In the genomic region with DNA sequence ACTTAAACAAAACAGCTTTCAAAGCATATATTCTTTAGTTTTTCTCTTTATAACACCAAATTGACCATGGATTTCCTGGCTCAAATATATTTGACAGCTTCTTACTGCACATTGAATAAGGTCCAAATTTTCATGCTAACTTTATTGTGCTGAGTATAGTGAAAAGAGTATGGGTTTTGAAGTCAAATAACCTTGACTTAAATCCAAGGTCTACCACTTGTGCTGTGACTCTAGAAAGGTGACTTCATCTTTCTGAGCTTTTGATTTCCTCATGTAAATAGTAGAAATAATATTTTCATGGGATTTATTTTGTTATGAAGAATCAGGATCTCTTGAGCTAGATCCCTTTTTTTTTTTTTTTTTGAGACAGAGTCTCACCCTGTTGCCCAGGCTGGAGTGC, we compare ENCODE assay signal across 18 cellular contexts.
DNase-seq lines count a peak whose midpoint lies in the region; ATAC-seq, FAIRE-seq and TF ChIP-seq lines count a peak whose summit lies in the region.
"Had no signal": no experiment of that assay in that cellular context is flagged by ENCODE, and none has a peak within 500 bp of the region (broad histone marks: within the 10 kb centered on the region; RNA-seq: fewer than 3 reads in every experiment).

No MANE protein-coding gene starts in this region.

- no peaks in the 10 kb centered on the region for H4K20me1 ChIP-seq in K562 (replicated peaks; ENCODE audit: control insufficient read depth, insufficient read depth, low read length)
- H4K20me1 ChIP-seq: BLaER1 treated with 17β-estradiol and CSF1 and Interleukin-3, amounts not matched to agents 10 nM and 100 nM had no signal

- H3K27me3 ChIP-seq in K562 (ENCODE audit: control insufficient read depth in 2 of 2, insufficient read depth in 2 of 2, low read length in 2 of 2) (no peaks in the 10 kb centered on the region), pancreas (no peaks in the 10 kb centered on the region)
- H3K27me3 ChIP-seq: BLaER1 treated with 17β-estradiol and CSF1 and Interleukin-3, amounts not matched to agents 10 nM and 100 nM had no signal

- H3K9ac ChIP-seq in K562 (ENCODE audit: insufficient read depth in 1 of 2, low read depth in 2 of 2, low read length in 2 of 2): no peak overlapping the region
- H3K9ac ChIP-seq: BLaER1 treated with 17β-estradiol and CSF1 and Interleukin-3, amounts not matched to agents 10 nM and 100 nM had no signal

- TF ChIP-seq CTCF in K562 (IDR thresholded peaks at IDR 0.05 in 2 of 3, conservative IDR thresholded peaks at IDR 0.05 in 1 of 3; ENCODE audit: insufficient read depth in 2 of 3, low read depth in 1 of 3, low read length in 3 of 3) (no peak), pancreas (IDR thresholded peaks at IDR 0.05) (no peak)

- no peaks in the 10 kb centered on the region for H3K27me3 Mint-ChIP-seq in activated T-helper 17 cell treated with anti-CD3 and anti-CD28 coated beads, Interleukin-2, amount 50 U/mL, for 72 hours
- H3K27me3 Mint-ChIP-seq: B cell; CD4-positive, alpha-beta T cell had no signal

- H3K4me1 Mint-ChIP-seq in activated T-helper 17 cell treated with anti-CD3 and anti-CD28 coated beads, Interleukin-2, amount 50 U/mL, for 72 hours: peaks cover 12% of the 10 kb centered on the region

- no peaks in the 10 kb centered on the region for H3K9me3 Mint-ChIP-seq in activated T-helper 17 cell treated with anti-CD3 and anti-CD28 coated beads, Interleukin-2, amount 50 U/mL, for 72 hours
- H3K9me3 Mint-ChIP-seq: CD4-positive, alpha-beta T cell; CD8-positive, alpha-beta T cell had no signal

- H2AFZ ChIP-seq in K562 (ENCODE audit: low read depth, low read length): no peak overlapping the region

- ATAC-seq in K562: no peak
- peak; percentile 43 to 66 (median 54) for ATAC-seq in pancreas
- ATAC-seq in activated T-helper 17 cell treated with anti-CD3 and anti-CD28 coated beads, Interleukin-2, amount 50 U/mL, for 72 hours (replicated peaks): no peak
- no peak for ATAC-seq in GM21526 (IDR thresholded peaks at IDR 0.05; ENCODE audit: low FRiP score, unreplicated experiment)
- ATAC-seq: CD8-positive, alpha-beta T cell had no signal

- no peaks in the 10 kb centered on the region for H3K79me2 ChIP-seq in K562 (ENCODE audit: control insufficient read depth, insufficient read depth, low read length)

- no TSS peak for BruUV-seq in K562 (replicated peaks; lab: Mats Ljungman, UMichigan)

- intact Hi-C loops in K562 (cut with micrococcal nuclease): no loop called here
- intact Hi-C loops in pancreas (cut with DNase I): no loop called here

- peaks cover 6% of the 10 kb centered on the region for H3K36me3 Mint-ChIP-seq in activated T-helper 17 cell treated with anti-CD3 and anti-CD28 coated beads, Interleukin-2, amount 50 U/mL, for 72 hours (ENCODE audit: low read depth)

- POLR2A ChIA-PET in K562 (lab: Yijun Ruan, JAX): interaction anchor here (1.0 to 2.9 kb wide), 2 partner anchors 12 to 398 kb away, joined by 3 to 8 read pairs; no protein-coding TSS in a partner anchor

- H3K4me3 ChIP-seq in K562: no peak overlapping the region
- no peak overlapping the region for H3K4me3 ChIP-seq in pancreas
- H3K4me3 ChIP-seq: BLaER1 treated with 17β-estradiol and CSF1 and Interleukin-3, amounts not matched to agents 10 nM and 100 nM had no signal

- no peak for TF ChIP-seq EP300 in K562 (IDR thresholded peaks at IDR 0.05; ENCODE audit: low read length)

- H3K9me3 ChIP-seq in K562 (replicated peaks; ENCODE audit: control insufficient read depth, insufficient read depth, low read depth, low read length): no peaks in the 10 kb centered on the region
- H3K9me3 ChIP-seq in pancreas: no peaks in the 10 kb centered on the region
- H3K9me3 ChIP-seq: Caco-2 had no signal

- H3K27ac Mint-ChIP-seq in activated T-helper 17 cell treated with anti-CD3 and anti-CD28 coated beads, Interleukin-2, amount 50 U/mL, for 72 hours: no peak overlapping the region
- H3K27ac Mint-ChIP-seq: B cell; CD4-positive, alpha-beta T cell; CD8-positive, alpha-beta T cell had no signal

- H3K4me1 ChIP-seq in K562 (replicated peaks in 1 of 2; ENCODE audit: control insufficient read depth in 2 of 2, insufficient read depth in 2 of 2, low read length in 2 of 2): no peaks in the 10 kb centered on the region
- peaks cover 0 to 7% (median 0%) of the 10 kb centered on the region in 3 donors for H3K4me1 ChIP-seq in pancreas
- H3K4me1 ChIP-seq: Caco-2 had no signal

- no peak for TF ChIP-seq RAD21 in K562 (CRISPR knock-in tag; conservative IDR thresholded peaks at IDR 0.05 in 1 of 2, IDR thresholded peaks at IDR 0.05 in 1 of 2)

- H3K4me3 Mint-ChIP-seq in activated T-helper 17 cell treated with anti-CD3 and anti-CD28 coated beads, Interleukin-2, amount 50 U/mL, for 72 hours: no peak overlapping the region
- H3K4me3 Mint-ChIP-seq: B cell; CD4-positive, alpha-beta T cell; CD8-positive, alpha-beta T cell had no signal

- in situ Hi-C loops in K562 (cut with MboI): no loop called here

- no peaks in the 10 kb centered on the region for H3K9me1 ChIP-seq in K562 (ENCODE audit: control insufficient read depth, insufficient read depth, low read length)

- H3K27ac ChIP-seq in K562 (ENCODE audit: extremely low read depth, low read depth, low read length) (no peak overlapping the region), pancreas (no peak overlapping the region)
- H3K27ac ChIP-seq: BLaER1 treated with 17β-estradiol and CSF1 and Interleukin-3, amounts not matched to agents 10 nM and 100 nM; C4-2B had no signal

- no peak overlapping the region for H3K4me2 ChIP-seq in K562 (ENCODE audit: insufficient read depth, low read length)
- H3K4me2 ChIP-seq: BLaER1 treated with 17β-estradiol and CSF1 and Interleukin-3, amounts not matched to agents 10 nM and 100 nM had no signal

- DNase-seq in K562 (ENCODE audit: extremely low read depth in 1 of 4, low spot score in 3 of 4) (no peak), pancreas (no peak)
- no peak for DNase-seq in activated effector memory CD4-positive, alpha-beta T cell treated with anti-CD3 and anti-CD28 coated beads, Interleukin-2, amount 50 U/mL, for 16 hours
- DNase-seq: 8988T; AML-193; Caco-2; Calu3; CD4-positive, alpha-beta T cell; CD8-positive, alpha-beta T cell; DMS79 treated with DMSO at 0.1 percent for 48 hours; GF-D8 had no signal

- TF ChIP-seq POLR2A in K562 (conservative IDR thresholded peaks at IDR 0.05): no peak

- no peaks in the 10 kb centered on the region; the same call in 1 of the 3 replicates for H3K36me3 ChIP-seq in K562 (ENCODE audit: control insufficient read depth, insufficient read depth, low read length)
- no peaks in the 10 kb centered on the region for H3K36me3 ChIP-seq in pancreas

- CTCF ChIA-PET in K562 (lab: Yijun Ruan, JAX; ENCODE audit: low intra/inter-chr PET ratio): no interaction called here

- FAIRE-seq in K562 (lab: Jason Lieb, UNC): no peak
- FAIRE-seq in pancreas (lab: Jason Lieb, UNC): no peak
- FAIRE-seq: GM12891, GM19239 had no signal

TF ChIP-seq in K562, 482 proteins besides CTCF, POLR2A, EP300 and RAD21:
- TF ChIP-seq ZNF316 (IDR thresholded peaks at IDR 0.05): peak; percentile 41; the same call in 1 of the 2 replicates
- TF ChIP-seq, protein P1, sequence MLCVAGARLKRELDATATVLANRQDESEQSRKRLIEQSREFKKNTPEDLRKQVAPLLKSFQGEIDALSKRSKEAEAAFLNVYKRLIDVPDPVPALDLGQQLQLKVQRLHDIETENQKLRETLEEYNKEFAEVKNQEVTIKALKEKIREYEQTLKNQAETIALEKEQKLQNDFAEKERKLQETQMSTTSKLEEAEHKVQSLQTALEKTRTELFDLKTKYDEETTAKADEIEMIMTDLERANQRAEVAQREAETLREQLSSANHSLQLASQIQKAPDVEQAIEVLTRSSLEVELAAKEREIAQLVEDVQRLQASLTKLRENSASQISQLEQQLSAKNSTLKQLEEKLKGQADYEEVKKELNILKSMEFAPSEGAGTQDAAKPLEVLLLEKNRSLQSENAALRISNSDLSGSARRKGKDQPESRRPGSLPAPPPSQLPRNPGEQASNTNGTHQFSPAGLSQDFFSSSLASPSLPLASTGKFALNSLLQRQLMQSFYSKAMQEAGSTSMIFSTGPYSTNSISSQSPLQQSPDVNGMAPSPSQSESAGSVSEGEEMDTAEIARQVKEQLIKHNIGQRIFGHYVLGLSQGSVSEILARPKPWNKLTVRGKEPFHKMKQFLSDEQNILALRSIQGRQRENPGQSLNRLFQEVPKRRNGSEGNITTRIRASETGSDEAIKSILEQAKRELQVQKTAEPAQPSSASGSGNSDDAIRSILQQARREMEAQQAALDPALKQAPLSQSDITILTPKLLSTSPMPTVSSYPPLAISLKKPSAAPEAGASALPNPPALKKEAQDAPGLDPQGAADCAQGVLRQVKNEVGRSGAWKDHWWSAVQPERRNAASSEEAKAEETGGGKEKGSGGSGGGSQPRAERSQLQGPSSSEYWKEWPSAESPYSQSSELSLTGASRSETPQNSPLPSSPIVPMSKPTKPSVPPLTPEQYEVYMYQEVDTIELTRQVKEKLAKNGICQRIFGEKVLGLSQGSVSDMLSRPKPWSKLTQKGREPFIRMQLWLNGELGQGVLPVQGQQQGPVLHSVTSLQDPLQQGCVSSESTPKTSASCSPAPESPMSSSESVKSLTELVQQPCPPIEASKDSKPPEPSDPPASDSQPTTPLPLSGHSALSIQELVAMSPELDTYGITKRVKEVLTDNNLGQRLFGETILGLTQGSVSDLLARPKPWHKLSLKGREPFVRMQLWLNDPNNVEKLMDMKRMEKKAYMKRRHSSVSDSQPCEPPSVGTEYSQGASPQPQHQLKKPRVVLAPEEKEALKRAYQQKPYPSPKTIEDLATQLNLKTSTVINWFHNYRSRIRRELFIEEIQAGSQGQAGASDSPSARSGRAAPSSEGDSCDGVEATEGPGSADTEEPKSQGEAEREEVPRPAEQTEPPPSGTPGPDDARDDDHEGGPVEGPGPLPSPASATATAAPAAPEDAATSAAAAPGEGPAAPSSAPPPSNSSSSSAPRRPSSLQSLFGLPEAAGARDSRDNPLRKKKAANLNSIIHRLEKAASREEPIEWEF (CRISPR knock-in tag; IDR thresholded peaks at IDR 0.05): no peak

Comparison
In these comparisons a context has a peak if more than half of its experiments do, and no peak if none do; other contexts are left out.
1. ATAC-seq: peak in pancreas (4 of 4); none in K562 (single experiment), activated T-helper 17 cell treated with anti-CD3 and anti-CD28 coated beads, Interleukin-2, amount 50 U/mL, for 72 hours (single experiment) and GM21526 (single experiment).